Comparison of ENCODE assay signal across 17 cellular contexts in genomic region chr21:43153601-43154000, GRCh38. TPM values are rescaled to one million over a fixed set of nuclear protein-coding genes. Genes with fewer than 3 reads are reported as not detected.
"Had no signal": no experiment of that assay in that cellular context is flagged by ENCODE, and none has a peak within 500 bp of the region (broad histone marks: within the 10 kb centered on the region; RNA-seq: fewer than 3 reads in every experiment).

No MANE protein-coding gene starts in this region.

RNA-seq across cellular contexts. Expression of gene CRYAA, which starts 15.2 kb away (rescaled TPM):
- total RNA-seq: activated B cell treated with CpG ODN at 0.5 μM for 24 hours; activated CD4-positive, alpha-beta memory T cell treated with anti-CD3 and anti-CD28 coated beads for 36 hours; activated CD4-positive, alpha-beta T cell treated with anti-CD3 and anti-CD28 coated beads, Interleukin-2, amount 10 ng/mL, durations not matched to agents 24 days and 14 days; activated CD8-positive, alpha-beta T cell treated with anti-CD3 and anti-CD28 coated beads, Interleukin-2, amount 10 ng/mL, durations not matched to agents 7 days and 5 days; activated naive CD4-positive, alpha-beta T cell treated with anti-CD3 and anti-CD28 coated beads for 36 hours; activated naive CD4-positive, alpha-beta T cell treated with anti-CD3 and anti-CD28 coated beads, Interleukin-2, amount 50 U/mL, for 72 hours; activated naive CD8-positive, alpha-beta T cell treated with anti-CD3 and anti-CD28 coated beads for 36 hours; activated T-cell treated with anti-CD3 and anti-CD28 coated beads, Interleukin-2, amount 50 U/mL, for 4 hours; activated T-cell treated with anti-CD3 and anti-CD28 coated beads, Interleukin-2, amount 50 U/mL, for 72 hours; activated T-helper 1 cell treated with anti-CD3 and anti-CD28 coated beads, Interleukin-12 subunit alpha, Interleukin-12 subunit beta, Interleukin-2, Interleukin-4 antibody, amounts not matched to agents 30 ng/mL and 10 ng/mL and 1 ng/mL, durations not matched to agents 14 hours and 24 hours and 36 hours; activated T-helper 17 cell treated with anti-CD3 and anti-CD28 coated beads, Interleukin-2, amount 50 U/mL, for 72 hours; adrenal gland; aorta; astrocyte; bronchial epithelial cell; cardiac muscle cell; chondrocyte had no signal
- polyA plus RNA-seq: adrenal gland, aorta, cardiac muscle cell had no signal
